Comparison of ENCODE assay signal across 8 cellular contexts in genomic region chr14:22084393-22085281, GRCh38.
DNase-seq lines count a peak whose midpoint lies in the region; ATAC-seq and TF ChIP-seq lines count a peak whose summit lies in the region.

No MANE protein-coding gene starts in this region.

- DNase-seq in NCI-H524 (lab: John Stamatoyannopoulos, UW) (peak; percentile 32 to 51), NCI-H524 treated with DMSO at 0.1 percent for 48 hours (lab: John Stamatoyannopoulos, UW) (no peak), OCI-LY7 (ENCODE audit: low spot score) (peak; percentile 71), medulla oblongata (ENCODE audit: extremely low spot score) (peak; percentile 67)
- peak; percentile 37 for DNase-seq in central memory CD4-positive, alpha-beta T cell
- DNase-seq in effector CD8-positive, alpha-beta T cell (lab: John Stamatoyannopoulos, UW) = no peak

- no peaks in the 10 kb centered on the region for H3K4me1 ChIP-seq in OCI-LY7 (ENCODE audit: insufficient read depth, low read length, poor library complexity, severe bottlenecking)

- intact Hi-C loops in OCI-LY7 (cut with micrococcal nuclease; ENCODE audit: unreplicated experiment) = loop anchor here (5.0 kb wide), 1 partner anchor 167 kb away; no protein-coding TSS in a partner anchor

- CTCF ChIA-PET in OCI-LY7 (lab: Charles Lee; ENCODE audit: unreplicated experiment) = no interaction called here

- H3K9me3 ChIP-seq in OCI-LY7 (ENCODE audit: low read length) = no peaks in the 10 kb centered on the region

- TF ChIP-seq CTCF in OCI-LY7 (conservative IDR thresholded peaks at IDR 0.05; ENCODE audit: low read length) = peak; percentile 87

- no peak overlapping the region for H3K27ac ChIP-seq in OCI-LY7 (ENCODE audit: low read depth, low read length, poor library complexity, severe bottlenecking)

- no TSS peak for BruUV-seq in OCI-LY7 (replicated peaks; lab: Mats Ljungman, UMichigan)

- H2AFZ ChIP-seq in OCI-LY7 (ENCODE audit: low read length) = no peak overlapping the region

- no peaks in the 10 kb centered on the region for H3K9me2 ChIP-seq in OCI-LY7 (ENCODE audit: insufficient read depth, low read length)

- H3K79me2 ChIP-seq in OCI-LY7 (ENCODE audit: insufficient read depth, low read depth, low read length) = no peaks in the 10 kb centered on the region

- H4K20me1 ChIP-seq in OCI-LY7 (ENCODE audit: insufficient read depth, low read length) = no peaks in the 10 kb centered on the region

- H3K4me2 ChIP-seq in OCI-LY7 (ENCODE audit: low read length) = no peak overlapping the region

- no peak overlapping the region for H3K4me3 ChIP-seq in OCI-LY7 (ENCODE audit: low read depth, low read length, poor library complexity, severe bottlenecking)

- POLR2A ChIA-PET in OCI-LY7 (lab: Charles Lee) = no interaction called here

- ATAC-seq in HG02642 (IDR thresholded peaks at IDR 0.05; ENCODE audit: poor library complexity, unreplicated experiment) = peak; percentile 45
- ATAC-seq in GM21360 (IDR thresholded peaks at IDR 0.05; ENCODE audit: unreplicated experiment) = no peak

- no peaks in the 10 kb centered on the region for H3K36me3 ChIP-seq in OCI-LY7 (ENCODE audit: insufficient read depth, low read length)

Comparison
In these comparisons a context has a peak if more than half of its experiments do, and no peak if none do; other contexts are left out.
1. DNase-seq: peak in NCI-H524 (2 of 2), OCI-LY7 (single experiment), central memory CD4-positive, alpha-beta T cell (single experiment) and medulla oblongata (single experiment); none in NCI-H524 treated with DMSO at 0.1 percent for 48 hours (single experiment) and effector CD8-positive, alpha-beta T cell (single experiment).